Comparison of ENCODE assay signal across 7 cellular contexts in the genomic region with DNA sequence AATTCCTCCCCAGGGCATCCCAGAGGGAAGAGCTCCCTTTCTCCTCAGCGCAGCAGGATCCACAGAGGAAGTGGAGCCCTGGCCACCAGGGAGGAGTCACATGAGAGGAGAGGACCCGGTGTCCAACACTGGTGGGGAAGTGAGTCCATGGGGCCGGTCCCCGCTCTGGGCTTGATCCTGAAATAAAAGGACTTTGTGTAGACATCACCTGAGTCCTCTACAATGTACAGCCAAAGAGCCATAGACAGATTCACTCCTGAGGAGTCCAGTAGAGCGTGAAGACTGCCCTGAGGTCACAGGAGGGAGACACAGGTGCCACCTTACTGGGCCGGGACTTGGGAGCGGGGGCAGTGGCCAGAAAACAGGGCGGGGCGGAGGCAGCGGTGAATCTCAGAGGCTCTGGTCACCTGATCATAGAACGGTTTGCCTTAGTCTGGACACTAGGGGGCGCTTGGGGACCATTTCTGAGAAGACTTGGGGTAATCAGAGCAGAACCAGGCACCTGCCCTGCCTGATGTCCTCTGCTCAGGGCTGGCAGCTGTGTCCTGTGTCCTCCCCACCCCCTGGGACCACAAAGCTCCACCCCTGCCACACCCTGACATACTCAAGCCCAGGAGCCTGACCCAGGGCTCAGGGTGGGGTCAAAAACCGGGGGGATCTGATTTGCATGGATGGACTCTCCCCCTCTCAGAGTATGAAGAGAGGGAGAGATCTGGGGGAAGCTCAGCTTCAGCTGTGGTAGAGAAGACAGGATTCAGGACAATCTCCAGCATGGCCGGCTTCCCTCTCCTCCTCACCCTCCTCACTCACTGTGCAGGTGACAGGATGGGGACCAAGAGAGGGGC.
A peak's percentile ranks its signal among the peaks of the same experiment; 100 is the strongest.
DNase-seq lines count a peak whose midpoint lies in the region; ATAC-seq and TF ChIP-seq lines count a peak whose summit lies in the region.

No MANE protein-coding gene starts in this region.

- no peaks in the 10 kb centered on the region for H3K9me3 Mint-ChIP-seq in central memory CD8-positive, alpha-beta T cell

- DNase-seq in NCI-H2227 (lab: John Stamatoyannopoulos, UW; ENCODE audit: unreplicated experiment) (peak; percentile 66), left lobe of liver (ENCODE audit: low spot score) (peak; percentile 75)
- peak; percentile 38 to 58 (median 46) for DNase-seq in activated CD4-positive, CD25-positive, alpha-beta regulatory T cell (lab: John Stamatoyannopoulos, UW)
- DNase-seq in central memory CD8-positive, alpha-beta T cell (ENCODE audit: low spot score in 2 of 2) = peak; percentile 50 to 60
- DNase-seq in stimulated activated CD4-positive, alpha-beta T cell treated with anti-CD3 and anti-CD28 coated beads, TNF-alpha, amount 100 ng/mL, for 24 hours (ENCODE audit: low read depth in 3 of 3) = peak; percentile 59 to 75 (median 59)

- H3K4me3 Mint-ChIP-seq in central memory CD8-positive, alpha-beta T cell = no peak overlapping the region

- ATAC-seq in HG03135 (IDR thresholded peaks at IDR 0.05; ENCODE audit: unreplicated experiment) (peak; percentile 82), left lobe of liver (peak; percentile 99)
- peak; percentile 86 for ATAC-seq in central memory CD8-positive, alpha-beta T cell (replicated peaks; ENCODE audit: extremely low read depth, poor library complexity, severe bottlenecking)

- no peaks in the 10 kb centered on the region for H3K36me3 Mint-ChIP-seq in central memory CD8-positive, alpha-beta T cell (ENCODE audit: insufficient read depth)

- H3K27ac Mint-ChIP-seq in central memory CD8-positive, alpha-beta T cell (ENCODE audit: low read depth) = no peak overlapping the region

- peaks cover 8% of the 10 kb centered on the region for H3K4me1 Mint-ChIP-seq in central memory CD8-positive, alpha-beta T cell

- peaks cover 72% of the 10 kb centered on the region for H3K27me3 Mint-ChIP-seq in central memory CD8-positive, alpha-beta T cell

- peak; percentile 26 for TF ChIP-seq POLR2A in GM15510 (IDR thresholded peaks at IDR 0.05; ENCODE audit: borderline replicate concordance, extremely low read depth, insufficient read length)

Comparison
In these comparisons a context has a peak if more than half of its experiments do, and no peak if none do; other contexts are left out.
1. Peak in every context shown above with its lines: DNase-seq and ATAC-seq.